In genomic region chr1:21115098-21115760, GRCh38 we compare ENCODE assay signal across 21 cellular contexts.
DNase-seq lines count a peak whose midpoint lies in the region; ATAC-seq and TF ChIP-seq lines count a peak whose summit lies in the region.
"Had no signal": no experiment of that assay in that cellular context is flagged by ENCODE, and none has a peak within 500 bp of the region (broad histone marks: within the 10 kb centered on the region; RNA-seq: fewer than 3 reads in every experiment).

No MANE protein-coding gene starts in this region.

- TF ChIP-seq CTCF in choroid plexus epithelial cell (conservative IDR thresholded peaks at IDR 0.05; ENCODE audit: low read depth, low read length) (no peak), neutrophil (IDR thresholded peaks at IDR 0.05) (no peak), Calu3 (IDR thresholded peaks at IDR 0.05; ENCODE audit: unreplicated experiment) (no peak), chondrocyte (IDR thresholded peaks at IDR 0.05) (no peak), esophagus muscularis mucosa (IDR thresholded peaks at IDR 0.05) (no peak)

- H3K9me3 ChIP-seq in neutrophil: no peaks in the 10 kb centered on the region
- no peaks in the 10 kb centered on the region for H3K9me3 ChIP-seq in esophagus muscularis mucosa
- H3K9me3 ChIP-seq: adrenal gland, BLaER1 had no signal

- H3K27ac Mint-ChIP-seq in Calu3 (ENCODE audit: unreplicated experiment) (no peak overlapping the region), chondrocyte (ENCODE audit: unreplicated experiment) (no peak overlapping the region)
- H3K27ac Mint-ChIP-seq: activated CD4-positive, alpha-beta memory T cell treated with anti-CD3 and anti-CD28 coated beads, Interleukin-2, amount 10 ng/mL, durations not matched to agents 7 days and 5 days had no signal

- H3K4me1 ChIP-seq in neutrophil (ENCODE audit: control insufficient read depth in 1 of 2, insufficient read depth in 1 of 2, low read depth in 1 of 2, low read length in 1 of 2) (peaks cover 15 to 21% of the 10 kb centered on the region in 2 experiments), esophagus muscularis mucosa (peaks cover 0 to 17% (median 0%) of the 10 kb centered on the region in 4 donors)

- no peaks in the 10 kb centered on the region for H3K4me1 Mint-ChIP-seq in Calu3 (ENCODE audit: low read depth, unreplicated experiment)
- peaks cover 26% of the 10 kb centered on the region for H3K4me1 Mint-ChIP-seq in chondrocyte (ENCODE audit: low read depth)

- H3K36me3 ChIP-seq in neutrophil (no peaks in the 10 kb centered on the region), esophagus muscularis mucosa (no peaks in the 10 kb centered on the region)
- H3K36me3 ChIP-seq: adrenal gland, cardiac muscle cell had no signal

- no peak overlapping the region for H3K4me3 ChIP-seq in choroid plexus epithelial cell (ENCODE audit: low read depth, low read length)
- no peak overlapping the region for H3K4me3 ChIP-seq in neutrophil (ENCODE audit: low read depth in 1 of 2, low read length in 1 of 2)
- H3K4me3 ChIP-seq in esophagus muscularis mucosa: no peak overlapping the region
- H3K4me3 ChIP-seq: adrenal gland, BLaER1, cardiac muscle cell had no signal

- intact Hi-C loops in left colon (cut with DNase I, micrococcal nuclease): no loop called here
- intact Hi-C loops in Calu3 (cut with micrococcal nuclease; ENCODE audit: unreplicated experiment): no loop called here
- intact Hi-C loops in esophagus muscularis mucosa (cut with DNase I): no loop called here

- H3K27ac ChIP-seq in neutrophil (peak overlapping the region; percentile 31), esophagus muscularis mucosa (replicated peaks in 1 of 4) (no peak overlapping the region)
- H3K27ac ChIP-seq: adrenal gland, BLaER1, cardiac muscle cell had no signal

- H3K4me3 Mint-ChIP-seq in Calu3 (ENCODE audit: low read depth, unreplicated experiment) (no peak overlapping the region), chondrocyte (ENCODE audit: unreplicated experiment) (no peak overlapping the region)
- H3K4me3 Mint-ChIP-seq: activated CD4-positive, alpha-beta memory T cell treated with anti-CD3 and anti-CD28 coated beads, Interleukin-2, amount 10 ng/mL, durations not matched to agents 7 days and 5 days had no signal

- H3K27me3 ChIP-seq in neutrophil: no peaks in the 10 kb centered on the region
- H3K27me3 ChIP-seq in esophagus muscularis mucosa: no peaks in the 10 kb centered on the region
- H3K27me3 ChIP-seq: adrenal gland, BLaER1, cardiac muscle cell had no signal

- H3K36me3 Mint-ChIP-seq in Calu3 (ENCODE audit: insufficient read depth, unreplicated experiment): no peaks in the 10 kb centered on the region
- H3K36me3 Mint-ChIP-seq in chondrocyte (ENCODE audit: low read depth): peaks cover 1% of the 10 kb centered on the region

- BruUV-seq in Calu3 (replicated peaks; lab: Mats Ljungman, UMichigan): no TSS peak

- H3K9me3 Mint-ChIP-seq in Calu3 (ENCODE audit: low read depth, unreplicated experiment) (no peaks in the 10 kb centered on the region), chondrocyte (ENCODE audit: low read depth) (no peaks in the 10 kb centered on the region)
- H3K9me3 Mint-ChIP-seq: activated CD4-positive, alpha-beta memory T cell treated with anti-CD3 and anti-CD28 coated beads, Interleukin-2, amount 10 ng/mL, durations not matched to agents 7 days and 5 days had no signal

- ATAC-seq in left colon: peak; percentile 94
- ATAC-seq: SK-N-SH treated with all-trans-retinoic acid at 6 μM for 48 hours had no signal

- TF ChIP-seq EP300 in esophagus muscularis mucosa (IDR thresholded peaks at IDR 0.05): no peak

- WGBS in esophagus muscularis mucosa: 82% methylated on average over 2 of the region's 2 CpGs

- CTCF ChIA-PET in Calu3 (lab: Charles Lee): no interaction called here

- TF ChIP-seq POLR2A in esophagus muscularis mucosa (IDR thresholded peaks at IDR 0.05; ENCODE audit: low read depth): no peak

- H3K27me3 Mint-ChIP-seq in Calu3 (ENCODE audit: unreplicated experiment) (no peaks in the 10 kb centered on the region), chondrocyte (ENCODE audit: low read depth) (no peaks in the 10 kb centered on the region)
- H3K27me3 Mint-ChIP-seq: activated CD4-positive, alpha-beta memory T cell treated with anti-CD3 and anti-CD28 coated beads, Interleukin-2, amount 10 ng/mL, durations not matched to agents 7 days and 5 days had no signal

- DNase-seq in Caki2 (ENCODE audit: low read depth): peak; percentile 21
- peak; percentile 39 for DNase-seq in choroid plexus epithelial cell (ENCODE audit: low read depth)
- DNase-seq in left colon: peak in 1 of 2 donors; percentile 62
- DNase-seq in Calu3: no peak
- DNase-seq in central memory CD4-positive, alpha-beta T cell: no peak
- no peak for DNase-seq in chondrocyte (ENCODE audit: low spot score)
- DNase-seq in esophagus muscularis mucosa (ENCODE audit: extremely low spot score): no peak
- DNase-seq: activated CD4-positive, alpha-beta memory T cell treated with anti-CD3 and anti-CD28 coated beads, Interleukin-2, amount 10 ng/mL, durations not matched to agents 7 days and 5 days; activated gamma-delta T cell treated with Interleukin-2 at 50 U/mL for 16 hours; activated T-cell treated with anti-CD3 and anti-CD28 coated beads for 4 hours; adrenal gland; foreskin melanocyte; IMR-90; NCI-H1417; NCI-H510A treated with DMSO at 0.1 percent for 48 hours; retina; stimulated activated CD4-positive, alpha-beta T cell treated with anti-CD3 and anti-CD28 coated beads, Interleukin-15, amount 100 ng/mL, for 24 hours had no signal

- in situ Hi-C loops in Caki2 (cut with HindIII; ENCODE audit: low pct_unique_long_range_greater_than_20kb, low sequenced_read_pairs): no loop called here

Comparison
In these comparisons a context has a peak if more than half of its experiments do, and no peak if none do; other contexts are left out.
1. DNase-seq: peak in Caki2 (single experiment) and choroid plexus epithelial cell (single experiment); none in Calu3 (single experiment), central memory CD4-positive, alpha-beta T cell (single experiment), chondrocyte (single experiment) and esophagus muscularis mucosa (single experiment).